23 cellular contexts compared by ENCODE assay signal in the genomic region with DNA sequence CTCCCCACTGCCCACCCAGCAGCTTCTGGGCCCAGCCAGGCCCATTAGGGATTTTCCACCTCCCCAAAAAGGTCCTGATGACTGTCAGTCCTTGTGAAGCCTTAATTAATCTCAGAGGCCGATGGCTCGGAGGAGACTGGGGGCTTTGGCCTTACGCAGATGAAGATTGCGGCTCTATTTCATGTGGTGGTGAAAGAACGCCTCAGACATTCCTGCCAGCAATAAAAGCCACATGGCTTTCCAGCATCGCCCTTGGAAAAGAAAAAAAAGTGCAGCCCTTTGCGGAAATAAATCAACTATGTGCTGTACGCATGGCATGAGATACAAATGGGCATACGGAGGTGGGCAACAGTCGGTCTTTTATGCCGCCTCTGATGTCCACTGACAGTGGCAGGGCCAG. TPM values are rescaled to one million over a fixed set of nuclear protein-coding genes. Genes with fewer than 3 reads are reported as not detected.
A peak's percentile ranks its signal among the peaks of the same experiment; 100 is the strongest.
DNase-seq lines count a peak whose midpoint lies in the region; ATAC-seq and TF ChIP-seq lines count a peak whose summit lies in the region.
"Had no signal": no experiment of that assay in that cellular context is flagged by ENCODE, and none has a peak within 500 bp of the region (broad histone marks: within the 10 kb centered on the region; RNA-seq: fewer than 3 reads in every experiment).

No MANE protein-coding gene starts in this region.

- H3K4me3 Mint-ChIP-seq in activated T-cell treated with anti-CD3 and anti-CD28 coated beads, Interleukin-2, amount 50 U/mL, for 24 hours, result no peak overlapping the region
- H3K4me3 Mint-ChIP-seq in activated T-helper 17 cell treated with anti-CD3 and anti-CD28 coated beads, Interleukin-2, amount 50 U/mL, for 72 hours, result no peak overlapping the region
- H3K4me3 Mint-ChIP-seq in stimulated activated memory B cell treated with anti-CD40 and anti-IgM and Interleukin-4, amounts not matched to agents 10 μg/mL and 1 μg/mL and 100 μg/mL, for 72 hours, result no peak overlapping the region
- no peak overlapping the region for H3K4me3 Mint-ChIP-seq in CD4-positive, alpha-beta memory T cell
- H3K4me3 Mint-ChIP-seq in osteocyte (ENCODE audit: unreplicated experiment), result no peak overlapping the region
- H3K4me3 Mint-ChIP-seq: B cell, H9 had no signal

- DNase-seq in activated T-cell treated with anti-CD3 and anti-CD28 coated beads, Interleukin-2, amount 50 U/mL, for 24 hours, result no peak
- no peak for DNase-seq in activated T-cell treated with anti-CD3 and anti-CD28 coated beads, Interleukin-2, amount 50 U/mL, for 1 hour
- DNase-seq in hepatocyte (ENCODE audit: low spot score) (peak; percentile 43), osteocyte (ENCODE audit: extremely low spot score, unreplicated experiment) (no peak), retina (no peak)
- no peak for DNase-seq in CD4-positive, alpha-beta memory T cell
- DNase-seq: CD4-positive, CD25-positive, alpha-beta regulatory T cell; DMS153; GF-D8; H9; Kasumi-1; MG63; NCI-H1048; NCI-H1436; NCI-H1930; NCI-H345; NCI-H526; PC-9 had no signal

- H3K27me3 ChIP-seq in hepatocyte, result peaks cover 36% of the 10 kb centered on the region
- H3K27me3 ChIP-seq in CD4-positive, alpha-beta memory T cell (ENCODE audit: insufficient read depth, low read length), result no peaks in the 10 kb centered on the region
- H3K27me3 ChIP-seq: MG63 had no signal

- no peaks in the 10 kb centered on the region for H3K79me2 ChIP-seq in hepatocyte

- peaks cover 96% of the 10 kb centered on the region for H3K36me3 Mint-ChIP-seq in activated T-cell treated with anti-CD3 and anti-CD28 coated beads, Interleukin-2, amount 50 U/mL, for 24 hours (ENCODE audit: low read depth)
- peaks cover 92% of the 10 kb centered on the region for H3K36me3 Mint-ChIP-seq in activated T-helper 17 cell treated with anti-CD3 and anti-CD28 coated beads, Interleukin-2, amount 50 U/mL, for 72 hours (ENCODE audit: low read depth)
- H3K36me3 Mint-ChIP-seq in stimulated activated memory B cell treated with anti-CD40 and anti-IgM and Interleukin-4, amounts not matched to agents 10 μg/mL and 1 μg/mL and 100 μg/mL, for 72 hours, result peaks cover 35% of the 10 kb centered on the region
- H3K36me3 Mint-ChIP-seq in CD4-positive, alpha-beta memory T cell, result peaks cover 0 to 2% of the 10 kb centered on the region in 2 donors
- H3K36me3 Mint-ChIP-seq in osteocyte (ENCODE audit: unreplicated experiment), result no peaks in the 10 kb centered on the region

- intact Hi-C loops in CD4-positive, alpha-beta memory T cell (cut with micrococcal nuclease), result no loop called here

- H3K27ac ChIP-seq in hepatocyte, result no peak overlapping the region
- no peak overlapping the region for H3K27ac ChIP-seq in CD4-positive, alpha-beta memory T cell (ENCODE audit: low read depth, low read length)
- H3K27ac ChIP-seq: 22Rv1, PC-9, RWPE1 had no signal

- H3K9me3 ChIP-seq in hepatocyte (ENCODE audit: low read depth), result no peaks in the 10 kb centered on the region
- no peaks in the 10 kb centered on the region for H3K9me3 ChIP-seq in CD4-positive, alpha-beta memory T cell (ENCODE audit: control insufficient read depth in 1 of 2, low read length in 2 of 2)
- H3K9me3 ChIP-seq: MG63 had no signal

- no peak overlapping the region for H3K4me2 ChIP-seq in hepatocyte
- H3K4me2 ChIP-seq: PC-9 had no signal

- peak overlapping the region; percentile 75 for H3K27ac Mint-ChIP-seq in activated T-cell treated with anti-CD3 and anti-CD28 coated beads, Interleukin-2, amount 50 U/mL, for 24 hours
- H3K27ac Mint-ChIP-seq in activated T-helper 17 cell treated with anti-CD3 and anti-CD28 coated beads, Interleukin-2, amount 50 U/mL, for 72 hours, result peak overlapping the region; percentile 54
- H3K27ac Mint-ChIP-seq in stimulated activated memory B cell treated with anti-CD40 and anti-IgM and Interleukin-4, amounts not matched to agents 10 μg/mL and 1 μg/mL and 100 μg/mL, for 72 hours, result peak overlapping the region; percentile 74
- H3K27ac Mint-ChIP-seq in CD4-positive, alpha-beta memory T cell, result no peak overlapping the region
- H3K27ac Mint-ChIP-seq in osteocyte (ENCODE audit: unreplicated experiment), result no peak overlapping the region
- H3K27ac Mint-ChIP-seq: H9 had no signal

- no peak for ATAC-seq in activated T-helper 17 cell treated with anti-CD3 and anti-CD28 coated beads, Interleukin-2, amount 50 U/mL, for 72 hours (replicated peaks)
- no peak for ATAC-seq in stimulated activated memory B cell treated with anti-CD40 and anti-IgM and Interleukin-4, amounts not matched to agents 10 μg/mL and 1 μg/mL and 100 μg/mL, for 72 hours

- no peaks in the 10 kb centered on the region for H3K27me3 Mint-ChIP-seq in activated T-cell treated with anti-CD3 and anti-CD28 coated beads, Interleukin-2, amount 50 U/mL, for 24 hours
- no peaks in the 10 kb centered on the region for H3K27me3 Mint-ChIP-seq in activated T-helper 17 cell treated with anti-CD3 and anti-CD28 coated beads, Interleukin-2, amount 50 U/mL, for 72 hours
- H3K27me3 Mint-ChIP-seq in stimulated activated memory B cell treated with anti-CD40 and anti-IgM and Interleukin-4, amounts not matched to agents 10 μg/mL and 1 μg/mL and 100 μg/mL, for 72 hours, result no peaks in the 10 kb centered on the region
- no peaks in the 10 kb centered on the region for H3K27me3 Mint-ChIP-seq in CD4-positive, alpha-beta memory T cell
- peaks cover 25% of the 10 kb centered on the region for H3K27me3 Mint-ChIP-seq in osteocyte (ENCODE audit: unreplicated experiment)
- H3K27me3 Mint-ChIP-seq: B cell had no signal

- no peaks in the 10 kb centered on the region for H4K20me1 ChIP-seq in hepatocyte (ENCODE audit: insufficient read depth, poor library complexity, severe bottlenecking)

- POLR2A ChIA-PET in CD4-positive, alpha-beta memory T cell (lab: Charles Lee; ENCODE audit: partially characterized antibody), result no interaction called here

- CTCF ChIA-PET in CD4-positive, alpha-beta memory T cell (lab: Charles Lee; ENCODE audit: partially characterized antibody), result interaction anchor here (2.3 to 15.6 kb wide), 2 partner anchors 28 to 101 kb away, joined by 9 to 296 read pairs; no protein-coding TSS in a partner anchor

- no peak overlapping the region for H2AFZ ChIP-seq in hepatocyte
- H2AFZ ChIP-seq: PC-9 had no signal

- H3K9me2 ChIP-seq in hepatocyte (replicated peaks; ENCODE audit: insufficient read depth), result no peaks in the 10 kb centered on the region

- H3K4me1 Mint-ChIP-seq in activated T-cell treated with anti-CD3 and anti-CD28 coated beads, Interleukin-2, amount 50 U/mL, for 24 hours (ENCODE audit: low read depth), result peaks cover 85% of the 10 kb centered on the region
- peaks cover 38% of the 10 kb centered on the region for H3K4me1 Mint-ChIP-seq in activated T-helper 17 cell treated with anti-CD3 and anti-CD28 coated beads, Interleukin-2, amount 50 U/mL, for 72 hours
- peaks cover 77% of the 10 kb centered on the region for H3K4me1 Mint-ChIP-seq in stimulated activated memory B cell treated with anti-CD40 and anti-IgM and Interleukin-4, amounts not matched to agents 10 μg/mL and 1 μg/mL and 100 μg/mL, for 72 hours
- H3K4me1 Mint-ChIP-seq in CD4-positive, alpha-beta memory T cell, result peaks cover 8 to 43% (median 20%) of the 10 kb centered on the region in 4 donors
- peaks cover 6% of the 10 kb centered on the region for H3K4me1 Mint-ChIP-seq in osteocyte (ENCODE audit: unreplicated experiment)

- TF ChIP-seq CTCF in hepatocyte (IDR thresholded peaks at IDR 0.05; ENCODE audit: poor library complexity) (no peak), osteocyte (IDR thresholded peaks at IDR 0.05) (no peak)

- H3K9me3 Mint-ChIP-seq in activated T-cell treated with anti-CD3 and anti-CD28 coated beads, Interleukin-2, amount 50 U/mL, for 24 hours, result no peaks in the 10 kb centered on the region
- no peaks in the 10 kb centered on the region for H3K9me3 Mint-ChIP-seq in activated T-helper 17 cell treated with anti-CD3 and anti-CD28 coated beads, Interleukin-2, amount 50 U/mL, for 72 hours
- H3K9me3 Mint-ChIP-seq in stimulated activated memory B cell treated with anti-CD40 and anti-IgM and Interleukin-4, amounts not matched to agents 10 μg/mL and 1 μg/mL and 100 μg/mL, for 72 hours, result no peaks in the 10 kb centered on the region
- peaks cover 0 to 1% (median 0%) of the 10 kb centered on the region in 8 donors for H3K9me3 Mint-ChIP-seq in CD4-positive, alpha-beta memory T cell
- no peaks in the 10 kb centered on the region for H3K9me3 Mint-ChIP-seq in osteocyte (ENCODE audit: unreplicated experiment)
- H3K9me3 Mint-ChIP-seq: CD4-positive, CD25-positive, alpha-beta regulatory T cell had no signal

- 53% methylated on average over 11 of the region's 11 CpGs for WGBS in hepatocyte (ENCODE audit: low lambda C conversion rate, missing lambda C conversion rate)

- no peaks in the 10 kb centered on the region for H3K36me3 ChIP-seq in hepatocyte (replicated peaks; ENCODE audit: insufficient read depth, low read depth)
- H3K36me3 ChIP-seq in CD4-positive, alpha-beta memory T cell (ENCODE audit: insufficient read depth, low read length), result no peaks in the 10 kb centered on the region
- H3K36me3 ChIP-seq: MG63 had no signal

- H3K4me1 ChIP-seq in hepatocyte (ENCODE audit: insufficient read depth), result peaks cover 4% of the 10 kb centered on the region
- peaks cover 26% of the 10 kb centered on the region for H3K4me1 ChIP-seq in CD4-positive, alpha-beta memory T cell (ENCODE audit: insufficient read depth, low read length)

- no peak overlapping the region for H3K4me3 ChIP-seq in hepatocyte
- no peak overlapping the region for H3K4me3 ChIP-seq in CD4-positive, alpha-beta memory T cell (ENCODE audit: low read length in 2 of 2)
- H3K4me3 ChIP-seq: MG63, PC-9 had no signal

RNA-seq across cellular contexts. Expression of gene RUNX3, which starts 6.6 kb away (rescaled TPM):
- total RNA-seq in activated T-helper 17 cell treated with anti-CD3 and anti-CD28 coated beads, Interleukin-2, amount 50 U/mL, for 72 hours, result 100 to 1,000 TPM; 116 to 145 TPM
- total RNA-seq in hepatocyte (0.13 and 0.28 TPM in 2 replicates), osteocyte (not detected in 2 replicates)
- 0.16 and 0.67 TPM in 2 replicates for polyA plus RNA-seq in hepatocyte
- total RNA-seq in CD4-positive, alpha-beta memory T cell, result 100 to 1,000 TPM; 105 to 112 TPM
- polyA plus RNA-seq in CD4-positive, alpha-beta memory T cell, result 10 to 100 TPM; 12.5 to 50.8 TPM
- total RNA-seq: PC-9 had no signal

Comparison
In these comparisons a context has a peak if more than half of its experiments do, and no peak if none do; other contexts are left out.
1. H3K27ac Mint-ChIP-seq: peak in activated T-cell treated with anti-CD3 and anti-CD28 coated beads, Interleukin-2, amount 50 U/mL, for 24 hours (single experiment), activated T-helper 17 cell treated with anti-CD3 and anti-CD28 coated beads, Interleukin-2, amount 50 U/mL, for 72 hours (single experiment) and stimulated activated memory B cell treated with anti-CD40 and anti-IgM and Interleukin-4, amounts not matched to agents 10 μg/mL and 1 μg/mL and 100 μg/mL, for 72 hours (single experiment); none in CD4-positive, alpha-beta memory T cell (0 of 7) and osteocyte (single experiment).
2. RNA of gene RUNX3, which starts 6.6 kb away (total RNA-seq): 116 to 145 TPM in activated T-helper 17 cell treated with anti-CD3 and anti-CD28 coated beads, Interleukin-2, amount 50 U/mL, for 72 hours and 105 to 112 TPM in CD4-positive, alpha-beta memory T cell; 0.13 to 0.28 TPM in hepatocyte and not detected in osteocyte; every median in the first group is over 10 times any median in the second.